Comparison of ENCODE assay signal across 8 cellular contexts in the genomic region with DNA sequence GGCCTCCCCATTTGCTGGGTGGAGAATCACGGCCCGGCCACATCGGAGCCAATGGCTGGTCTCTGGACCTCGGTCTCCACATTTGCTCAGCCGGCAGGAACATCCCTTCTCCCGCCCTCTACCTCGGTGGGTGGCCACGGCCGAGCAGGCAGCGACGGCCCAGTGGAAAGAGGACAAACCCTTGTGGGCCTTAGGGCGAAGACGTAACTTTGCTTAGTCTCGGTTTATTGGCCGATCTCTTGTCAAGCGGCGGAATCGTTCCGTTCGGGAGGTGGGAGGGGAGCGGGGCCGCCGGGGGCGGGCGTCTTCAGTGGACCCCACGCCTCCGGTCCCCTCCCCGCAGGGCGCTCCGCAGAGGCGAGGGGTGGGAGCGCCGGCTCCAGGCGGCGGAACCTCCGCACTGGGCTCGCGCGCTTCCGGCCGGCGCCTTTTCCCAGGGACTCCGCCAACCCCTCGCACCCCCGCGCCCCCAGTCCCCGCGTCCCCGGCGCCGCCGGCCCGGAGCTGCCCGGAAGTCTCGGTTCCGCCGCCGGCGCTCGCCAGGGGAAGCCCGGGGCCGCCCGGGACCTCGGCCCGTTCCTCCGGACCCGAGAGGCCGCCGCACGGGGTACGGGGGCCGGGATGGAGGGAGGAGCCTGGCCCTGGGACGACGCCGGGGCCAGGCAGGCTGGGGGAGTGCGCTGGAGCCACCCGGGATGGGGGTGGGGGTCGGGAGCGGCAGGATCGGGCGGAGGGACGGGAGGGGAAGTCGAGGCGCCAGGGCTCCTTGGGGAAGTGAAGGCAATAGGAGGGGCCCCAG. TPM values are rescaled to one million over a fixed set of nuclear protein-coding genes. Genes with fewer than 3 reads are reported as not detected.
DNase-seq lines count a peak whose midpoint lies in the region; ATAC-seq and TF ChIP-seq lines count a peak whose summit lies in the region.

A gene with protein sequence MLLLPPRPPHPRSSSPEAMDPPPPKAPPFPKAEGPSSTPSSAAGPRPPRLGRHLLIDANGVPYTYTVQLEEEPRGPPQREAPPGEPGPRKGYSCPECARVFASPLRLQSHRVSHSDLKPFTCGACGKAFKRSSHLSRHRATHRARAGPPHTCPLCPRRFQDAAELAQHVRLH (plus strand): TSS at position 426 of the 799 bp plus-strand sequence. CDS start 1,507 bp downstream, outside the sequence.

- peak within 1 kb of the TSS; percentile 81 for H3K4me3 Mint-ChIP-seq in mesothelial cell of epicardium

- in situ Hi-C loops in Caki2 (cut with HindIII; ENCODE audit: low pct_unique_long_range_greater_than_20kb, low sequenced_read_pairs), result no loop called here

- peak; percentile 88 for DNase-seq in Caki2 (ENCODE audit: low read depth)
- DNase-seq in H7, result peak; percentile 96
- DNase-seq in NCI-H69 (lab: John Stamatoyannopoulos, UW), result peak; percentile 87
- DNase-seq in activated T-cell treated with anti-CD3 and anti-CD28 coated beads for 4 hours, result peak; percentile 44
- DNase-seq in epithelial cell of prostate (ENCODE audit: low read depth, low spot score), result no peak
- peak in 1 of 2 experiments; percentile 70 for DNase-seq in mesothelial cell of epicardium (ENCODE audit: low spot score in 2 of 2, unreplicated experiment in 2 of 2)
- DNase-seq in stimulated activated naive CD4-positive, alpha-beta T cell treated with Interleukin-2 at 50 U/mL for 16 hours (lab: John Stamatoyannopoulos, UW), result peak; percentile 52

- peak within 1 kb of the TSS; percentile 86 for H3K27ac ChIP-seq in epithelial cell of prostate

- no peak for TF ChIP-seq CTCF in mesothelial cell of epicardium (IDR thresholded peaks at IDR 0.05; ENCODE audit: unreplicated experiment)

- H3K27me3 ChIP-seq in H7 (ENCODE audit: control insufficient read depth, insufficient read depth, low read length), result no peaks in the 10 kb centered on the region

- peak within 1 kb of the TSS; percentile 81 for H3K4me3 ChIP-seq in H7 (ENCODE audit: insufficient read depth, low read depth, low read length)

- peaks cover 7% of the 10 kb centered on the region for H3K36me3 Mint-ChIP-seq in mesothelial cell of epicardium

- no peaks in the 10 kb centered on the region for H3K9me3 Mint-ChIP-seq in mesothelial cell of epicardium

- peak within 1 kb of the TSS; percentile 96 for H3K27ac Mint-ChIP-seq in mesothelial cell of epicardium

- peaks cover 10% of the 10 kb centered on the region for H3K36me3 ChIP-seq in H7 (replicated peaks; ENCODE audit: control insufficient read depth, insufficient read depth, low read length)

- H3K4me1 Mint-ChIP-seq in mesothelial cell of epicardium, result peaks cover 47% of the 10 kb centered on the region

- no peaks in the 10 kb centered on the region for H3K27me3 Mint-ChIP-seq in mesothelial cell of epicardium (ENCODE audit: low read depth)

- ATAC-seq in GM21367 (IDR thresholded peaks at IDR 0.05; ENCODE audit: unreplicated experiment), result no peak

RNA-seq across cellular contexts. Expression of the gene that starts here (rescaled TPM):
- total RNA-seq in Caki2 (2014; rRNA removed; shearing (Covaris generic); ENCODE audit: low replicate concordance), result 2.3 and 12.1 TPM in 2 replicates
- total RNA-seq in H7 (2014; rRNA removed; shearing (Covaris generic)), result 16.0 and 25.0 TPM in 2 replicates
- total RNA-seq in mesothelial cell of epicardium, result 49.6 to 53.9 TPM (median 50.9 TPM) in 3 replicates
